In the genomic region with DNA sequence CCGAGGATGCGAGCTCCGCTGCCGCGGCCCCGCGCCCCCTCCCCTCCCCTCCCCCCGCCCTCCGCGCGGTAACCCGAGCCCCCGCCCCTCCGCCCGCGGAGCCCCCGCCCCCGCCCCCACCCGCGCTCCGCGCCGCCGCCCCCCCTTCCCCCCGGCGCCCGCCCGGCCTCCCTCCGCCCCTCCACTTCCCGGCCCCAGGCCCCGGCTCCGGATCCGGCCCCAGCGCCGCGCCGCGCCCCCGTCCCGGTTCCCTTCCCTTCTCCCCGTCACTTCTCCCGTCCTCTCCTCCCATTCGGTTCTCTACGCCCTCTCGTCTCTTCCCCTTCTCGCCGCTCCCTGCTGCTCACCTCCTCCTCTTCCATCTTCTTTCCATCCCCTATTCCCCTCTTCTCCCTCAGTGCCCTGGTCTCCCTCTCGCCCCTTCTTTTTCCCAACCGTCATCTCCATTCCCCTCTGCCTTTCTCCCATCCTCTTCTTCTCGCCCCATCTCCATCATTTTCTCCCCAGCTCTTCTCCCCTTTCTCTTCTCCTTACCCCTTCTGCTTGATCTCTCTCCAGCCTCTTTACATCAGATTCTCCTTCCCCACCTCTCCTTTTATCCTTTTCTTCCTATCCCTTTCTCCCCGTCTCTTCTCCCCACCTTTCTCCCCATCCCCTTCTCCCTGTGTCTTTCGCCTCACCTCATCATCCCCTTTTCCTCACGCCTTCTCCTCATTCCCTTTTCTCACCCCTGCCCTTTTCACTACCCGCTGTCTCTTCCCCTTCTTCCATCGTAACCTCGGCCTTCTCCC, we compare ENCODE assay signal across 1 cellular context.
A peak's percentile ranks its signal among the peaks of the same experiment; 100 is the strongest.
TF ChIP-seq lines count a peak whose summit lies in the region.

TSS of gene DCHS1 (minus strand) at position 20 of the 791 bp plus-strand sequence. CDS start 14,196 bp downstream, outside the sequence.

TF ChIP-seq in H1, 55 proteins besides CTCF, POLR2A, EP300 and RAD21:
- TF ChIP-seq POLR2AphosphoS5 (IDR thresholded peaks at IDR 0.05; ENCODE audit: low read depth, low read length) (no peak), CTBP2 (IDR thresholded peaks at IDR 0.05; ENCODE audit: borderline replicate concordance, insufficient read depth, insufficient read length, low read length) (peak; percentile 71), BCL11A (IDR thresholded peaks at IDR 0.05; ENCODE audit: low read depth in 2 of 2, low read length in 2 of 2) (no peak), ASH2L (IDR thresholded peaks at IDR 0.05; ENCODE audit: low read length) (peak; percentile 70), EZH2 (IDR thresholded peaks at IDR 0.05; ENCODE audit: low read depth, low read length, severe bottlenecking) (peak; percentile 5), KDM4A (IDR thresholded peaks at IDR 0.05; ENCODE audit: low read depth, low read length, severe bottlenecking) (peak; percentile 60), SIN3A (conservative IDR thresholded peaks at IDR 0.05 in 1 of 2, IDR thresholded peaks at IDR 0.05 in 1 of 2; ENCODE audit: low read depth in 1 of 2, low read length in 2 of 2) (0 out of 4 replicates have a peak, but pooled peaks of 1 of the 2 experiments have one; percentile 34), RBBP5 (IDR thresholded peaks at IDR 0.05; ENCODE audit: borderline replicate concordance, low read depth, low read length) (peak; percentile 85; the same call in 1 of the 2 replicates)
